Comparison of ENCODE assay signal across 13 cellular contexts in genomic region chr7:155959894-155960293, GRCh38.
DNase-seq lines count a peak whose midpoint lies in the region; ATAC-seq and TF ChIP-seq lines count a peak whose summit lies in the region.
"Had no signal": no experiment of that assay in that cellular context is flagged by ENCODE, and none has a peak within 500 bp of the region (broad histone marks: within the 10 kb centered on the region; RNA-seq: fewer than 3 reads in every experiment).

No MANE protein-coding gene starts in this region.

- H3K9me3 Mint-ChIP-seq in H9 = no peaks in the 10 kb centered on the region
- H3K9me3 Mint-ChIP-seq in WTC11 = peaks cover 45% of the 10 kb centered on the region
- peaks cover 0 to 5% (median 0%) of the 10 kb centered on the region in 5 donors for H3K9me3 Mint-ChIP-seq in CD8-positive, alpha-beta memory T cell
- H3K9me3 Mint-ChIP-seq: activated B cell treated with CpG ODN at 0.5 μM for 24 hours; stimulated activated naive CD8-positive, alpha-beta T cell treated with anti-CD3 and anti-CD28 coated beads, Interleukin-15, amount 100 ng/mL, for 72 hours had no signal

- no CpG with 5 or more reads among the region's 13 CpGs for WGBS in H9 (ENCODE audit: extremely low coverage, insufficient read length, low lambda C conversion rate)

- no peak overlapping the region for H4K8ac ChIP-seq in H9 (replicated peaks; ENCODE audit: insufficient read length, low read depth, low read length)

- no peaks in the 10 kb centered on the region for H3K36me3 Mint-ChIP-seq in H9 (ENCODE audit: insufficient read depth in 1 of 3, low read depth in 3 of 3)
- peaks cover 30% of the 10 kb centered on the region for H3K36me3 Mint-ChIP-seq in WTC11
- no peaks in the 10 kb centered on the region for H3K36me3 Mint-ChIP-seq in CD8-positive, alpha-beta memory T cell
- H3K36me3 Mint-ChIP-seq: CD14-positive monocyte had no signal

- H3K4me3 Mint-ChIP-seq in H9 (no peak overlapping the region), WTC11 (no peak overlapping the region)
- H3K4me3 Mint-ChIP-seq in CD8-positive, alpha-beta memory T cell = peak overlapping the region in 1 of 7 donors; percentile 18
- H3K4me3 Mint-ChIP-seq: activated B cell treated with CpG ODN at 0.5 μM for 24 hours; CD14-positive monocyte; stimulated activated naive CD8-positive, alpha-beta T cell treated with anti-CD3 and anti-CD28 coated beads, Interleukin-15, amount 100 ng/mL, for 72 hours had no signal

- H3K27ac ChIP-seq in H9 (ENCODE audit: insufficient read length, low read depth, low read length) (no peak overlapping the region), muscle layer of duodenum (ENCODE audit: low read length) (peak overlapping the region; percentile 86)
- H3K27ac ChIP-seq in CD8-positive, alpha-beta memory T cell (ENCODE audit: low read depth, low read length) = no peak overlapping the region

- H3K27me3 ChIP-seq in H9 (ENCODE audit: insufficient read depth, low read length) = no peaks in the 10 kb centered on the region
- H3K27me3 ChIP-seq in muscle layer of duodenum (ENCODE audit: low read depth, low read length) = no peaks in the 10 kb centered on the region
- H3K27me3 ChIP-seq in CD8-positive, alpha-beta memory T cell (ENCODE audit: insufficient read depth, low read length, poor library complexity, severe bottlenecking) = no peaks in the 10 kb centered on the region

- no peak overlapping the region for H2AFZ ChIP-seq in H9 (ENCODE audit: low read length)

- H4K20me1 ChIP-seq in H9 (ENCODE audit: control insufficient read depth, insufficient read depth, insufficient read length) = no peaks in the 10 kb centered on the region

- no peak overlapping the region for H4K5ac ChIP-seq in H9 (ENCODE audit: insufficient read length, low read depth, low read length)

- CTCF ChIA-PET in WTC11 (lab: Charles Lee) = no interaction called here
- CTCF ChIA-PET in CD8-positive, alpha-beta memory T cell (lab: Charles Lee) = no interaction called here

- H3K23ac ChIP-seq in H9 (ENCODE audit: insufficient read length, low read depth, low read length) = no peak overlapping the region

- no peak overlapping the region for H3K4ac ChIP-seq in H9 (ENCODE audit: low read depth, low read length)

- H3K9me3 ChIP-seq in H9 (ENCODE audit: control insufficient read depth, low read depth, low read length) (no peaks in the 10 kb centered on the region), muscle layer of duodenum (ENCODE audit: control insufficient read depth in 1 of 2, low read length in 2 of 2) (no peaks in the 10 kb centered on the region)
- no peaks in the 10 kb centered on the region for H3K9me3 ChIP-seq in CD8-positive, alpha-beta memory T cell (ENCODE audit: low read length)

- no peak overlapping the region for H2BK120ac ChIP-seq in H9 (ENCODE audit: low read depth, low read length, poor library complexity, severe bottlenecking)

- no peak overlapping the region for H2BK20ac ChIP-seq in H9 (ENCODE audit: low read depth, low read length, poor library complexity, severe bottlenecking)

- H3K4me1 Mint-ChIP-seq in H9 = peaks cover 4 to 5% of the 10 kb centered on the region in 2 experiments; a peak in 2 of 4 replicates
- no peaks in the 10 kb centered on the region for H3K4me1 Mint-ChIP-seq in WTC11
- H3K4me1 Mint-ChIP-seq in CD8-positive, alpha-beta memory T cell = peaks cover 0 to 5% (median 0%) of the 10 kb centered on the region in 3 donors
- H3K4me1 Mint-ChIP-seq: activated B cell treated with CpG ODN at 0.5 μM for 24 hours, CD14-positive monocyte had no signal

- POLR2A ChIA-PET in WTC11 (lab: Charles Lee) = no interaction called here
- POLR2A ChIA-PET in CD8-positive, alpha-beta memory T cell (lab: Charles Lee) = no interaction called here

- no peak overlapping the region for H3K18ac ChIP-seq in H9 (ENCODE audit: insufficient read length, low read depth, low read length)

- H3K36me3 ChIP-seq in muscle layer of duodenum (ENCODE audit: control insufficient read depth in 1 of 2, insufficient read depth in 2 of 2, low read length in 2 of 2) = no peaks in the 10 kb centered on the region
- no peaks in the 10 kb centered on the region for H3K36me3 ChIP-seq in CD8-positive, alpha-beta memory T cell (ENCODE audit: insufficient read depth, low read length)

- no peak overlapping the region for H4K91ac ChIP-seq in H9 (ENCODE audit: insufficient read length, low read depth, low read length)

- H3K4me1 ChIP-seq in H9 (ENCODE audit: insufficient read depth, low read length) (no peaks in the 10 kb centered on the region), muscle layer of duodenum (ENCODE audit: control insufficient read depth in 1 of 2, insufficient read depth in 2 of 2, low read length in 2 of 2) (no peaks in the 10 kb centered on the region)
- H3K4me1 ChIP-seq in CD8-positive, alpha-beta memory T cell (ENCODE audit: insufficient read depth, low read length) = no peaks in the 10 kb centered on the region

- H3K4me2 ChIP-seq in H9 (ENCODE audit: insufficient read depth, insufficient read length, low read length) = no peak overlapping the region

- H3K23me2 ChIP-seq in H9 (ENCODE audit: insufficient read length, low read depth, low read length, poor library complexity, severe bottlenecking) = no peaks in the 10 kb centered on the region

- no peak for TF ChIP-seq CTCF in H9 (conservative IDR thresholded peaks at IDR 0.05)
- TF ChIP-seq CTCF in WTC11 (IDR thresholded peaks at IDR 0.05) = no peak

- DNase-seq in H9 = peak; percentile 36
- peak; percentile 22 for DNase-seq in NCI-H1417 treated with DMSO at 0.1 percent for 48 hours (lab: John Stamatoyannopoulos, UW)
- no peak for DNase-seq in WTC11 (ENCODE audit: low spot score)
- no peak for DNase-seq in Kasumi-1 (lab: John Stamatoyannopoulos, UW)
- DNase-seq in CD8-positive, alpha-beta memory T cell = no peak
- DNase-seq in Ammon's horn (ENCODE audit: low spot score) = no peak
- DNase-seq: activated B cell treated with CpG ODN at 0.5 μM for 24 hours; NCI-H510A treated with DMSO at 0.1 percent for 48 hours; stimulated activated naive CD8-positive, alpha-beta T cell treated with anti-CD3 and anti-CD28 coated beads, Interleukin-15, amount 100 ng/mL, for 72 hours had no signal

- H2BK12ac ChIP-seq in H9 (ENCODE audit: insufficient read length, low read depth, low read length) = no peak overlapping the region

- no peaks in the 10 kb centered on the region for H3K79me2 ChIP-seq in H9 (ENCODE audit: insufficient read depth, low read length)

- no peak for ATAC-seq in WTC11
- ATAC-seq: GM12878; Panc1; stimulated activated naive CD8-positive, alpha-beta T cell treated with anti-CD3 and anti-CD28 coated beads, Interleukin-15, amount 100 ng/mL, for 72 hours had no signal

- H3K27me3 Mint-ChIP-seq in H9 (ENCODE audit: low read depth) = peaks cover 5% of the 10 kb centered on the region
- no peaks in the 10 kb centered on the region; the same call in 1 of the 2 replicates for H3K27me3 Mint-ChIP-seq in WTC11 (ENCODE audit: low read depth)
- peaks cover 2 to 13% of the 10 kb centered on the region in 2 donors for H3K27me3 Mint-ChIP-seq in CD8-positive, alpha-beta memory T cell
- H3K27me3 Mint-ChIP-seq: activated B cell treated with CpG ODN at 0.5 μM for 24 hours had no signal

- no peak overlapping the region for H2BK15ac ChIP-seq in H9 (ENCODE audit: low read depth, low read length)

- no peak overlapping the region for H2AK5ac ChIP-seq in H9 (ENCODE audit: insufficient read length, low read length)

- H3K79me1 ChIP-seq in H9 (ENCODE audit: insufficient read depth, low read depth, low read length, poor library complexity, severe bottlenecking) = no peaks in the 10 kb centered on the region

- no peak overlapping the region for H3K4me3 ChIP-seq in muscle layer of duodenum (ENCODE audit: low read depth in 1 of 2, low read length in 2 of 2)
- no peak overlapping the region for H3K4me3 ChIP-seq in CD8-positive, alpha-beta memory T cell (ENCODE audit: low read length)
- H3K4me3 ChIP-seq: GM12878 had no signal

- H2BK5ac ChIP-seq in H9 (ENCODE audit: insufficient read length, low read length) = no peak overlapping the region

- H3T11ph ChIP-seq in H9 (ENCODE audit: low read length) = no peak overlapping the region

- no peak overlapping the region for H3K56ac ChIP-seq in H9 (ENCODE audit: insufficient read length, low read depth, low read length)

- H3K27ac Mint-ChIP-seq in H9 (no peak overlapping the region), WTC11 (no peak overlapping the region)
- no peak overlapping the region for H3K27ac Mint-ChIP-seq in CD8-positive, alpha-beta memory T cell
- H3K27ac Mint-ChIP-seq: activated B cell treated with CpG ODN at 0.5 μM for 24 hours; CD14-positive monocyte; stimulated activated naive CD8-positive, alpha-beta T cell treated with anti-CD3 and anti-CD28 coated beads, Interleukin-15, amount 100 ng/mL, for 72 hours had no signal

- peak overlapping the region; percentile 20; the same call in 1 of the 2 replicates for H3K14ac ChIP-seq in H9 (ENCODE audit: insufficient read depth, low read length)

- no peak overlapping the region for H3K9ac ChIP-seq in H9 (ENCODE audit: extremely low read depth, insufficient read length, low read length)

TF ChIP-seq in WTC11, 78 proteins besides CTCF, POLR2A, EP300 and RAD21:
- TF ChIP-seq GABPB1 (CRISPR knock-in tag; IDR thresholded peaks at IDR 0.05) (no peak), ZNF423 (CRISPR knock-in tag; IDR thresholded peaks at IDR 0.05) (peak; percentile 26; the same call in 1 of the 2 replicates)
TF ChIP-seq in WTC11: peak in this region for 1.

Comparison
In these comparisons a context has a peak if more than half of its experiments do, and no peak if none do; other contexts are left out.
1. DNase-seq: peak in H9 (single experiment) and NCI-H1417 treated with DMSO at 0.1 percent for 48 hours (single experiment); none in WTC11 (single experiment), Kasumi-1 (0 of 2), CD8-positive, alpha-beta memory T cell (0 of 5) and Ammon's horn (single experiment).